In genomic region chr9:127415158-127415557, GRCh38 we compare ENCODE assay signal across 2 cellular contexts.
TF ChIP-seq lines count a peak whose summit lies in the region.

No MANE protein-coding gene starts in this region.

TF ChIP-seq in A549, 52 proteins besides CTCF, POLR2A, EP300 and RAD21:
- TF ChIP-seq HOXB5 (CRISPR knock-in tag; IDR thresholded peaks at IDR 0.05) (no peak), ZFP36 (IDR thresholded peaks at IDR 0.05; ENCODE audit: borderline replicate concordance, partially characterized antibody) (no peak), MAFK (IDR thresholded peaks at IDR 0.05; ENCODE audit: partially characterized antibody) (peak; percentile 92), FOXS1 (CRISPR knock-in tag; IDR thresholded peaks at IDR 0.05) (no peak)

TF ChIP-seq in IMR-90, 13 proteins besides CTCF, POLR2A, EP300 and RAD21:
- TF ChIP-seq MXI1 (IDR thresholded peaks at IDR 0.05; ENCODE audit: borderline replicate concordance, low read depth, low read length) (no peak), SMC3 (IDR thresholded peaks at IDR 0.05; ENCODE audit: low read depth, low read length) (no peak), RCOR1 (IDR thresholded peaks at IDR 0.05; ENCODE audit: insufficient replicate concordance, low read length) (no peak), MAFK (IDR thresholded peaks at IDR 0.05; ENCODE audit: low read depth, low read length) (peak; percentile 80), CHD1 (IDR thresholded peaks at IDR 0.05; ENCODE audit: low read depth, low read length) (no peak), ELK1 (IDR thresholded peaks at IDR 0.05; ENCODE audit: borderline replicate concordance, low read depth, low read length) (no peak), CEBPB (IDR thresholded peaks at IDR 0.05; ENCODE audit: low read depth, low read length) (no peak), MAZ (IDR thresholded peaks at IDR 0.05; ENCODE audit: borderline replicate concordance, low read depth, low read length) (no peak)
